Comparison of ENCODE assay signal across 20 cellular contexts in the genomic region with DNA sequence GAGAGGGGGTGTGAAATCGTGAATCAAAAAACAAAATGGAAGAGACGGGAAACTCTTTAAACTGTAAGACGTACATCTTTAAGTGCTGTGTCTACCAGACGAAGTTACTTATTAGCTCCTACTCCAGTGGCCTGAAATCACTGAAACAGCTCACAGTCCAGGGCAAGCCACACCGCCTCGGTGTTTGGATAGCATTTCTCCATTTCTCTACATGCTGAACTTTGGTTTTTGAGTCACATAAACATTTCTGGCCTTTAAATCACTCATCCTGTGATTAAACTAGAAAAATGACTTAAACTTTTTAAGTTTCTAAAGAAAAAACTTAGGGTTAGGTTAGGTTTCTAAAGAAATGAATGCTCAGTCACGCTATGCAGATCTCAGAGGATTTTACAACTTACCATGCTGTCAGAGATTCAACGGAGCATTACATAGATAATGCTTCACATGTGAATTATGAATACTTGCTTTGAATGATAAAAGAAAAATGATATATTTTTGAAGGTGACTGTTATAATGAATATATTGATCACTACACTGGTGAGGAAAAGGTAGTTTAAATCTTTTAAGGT.
"Had no signal": no experiment of that assay in that cellular context is flagged by ENCODE, and none has a peak within 500 bp of the region (broad histone marks: within the 10 kb centered on the region; RNA-seq: fewer than 3 reads in every experiment).

No MANE protein-coding gene starts in this region.

- H3K27me3 ChIP-seq: heart left ventricle, pancreas, testis had no signal

- H3K27me3 Mint-ChIP-seq: effector memory CD8-positive, alpha-beta T cell; naive B cell; stimulated activated naive CD8-positive, alpha-beta T cell treated with anti-CD3 and anti-CD28 coated beads, Interleukin-15, Interleukin-2, amounts not matched to agents 100 ng/mL and 50 ng/mL, for 24 hours had no signal

- FAIRE-seq: frontal cortex, pancreas had no signal

- H3K27ac Mint-ChIP-seq: activated CD4-positive, alpha-beta T cell treated with anti-CD3 and anti-CD28 coated beads, Interleukin-2, amount 10 ng/mL, durations not matched to agents 24 days and 14 days; activated T-helper 1 cell treated with anti-CD3 and anti-CD28 coated beads, Interleukin-12 subunit alpha, Interleukin-12 subunit beta, Interleukin-2, Interleukin-4 antibody, amounts not matched to agents 30 ng/mL and 10 ng/mL and 1 ng/mL, durations not matched to agents 14 hours and 24 hours and 36 hours; effector memory CD8-positive, alpha-beta T cell; stimulated activated naive CD8-positive, alpha-beta T cell treated with anti-CD3 and anti-CD28 coated beads, Interleukin-15, Interleukin-2, amounts not matched to agents 100 ng/mL and 50 ng/mL, for 24 hours; T-helper 2 cell treated with Interferon-gamma antibody and Interleukin-4, amounts not matched to agents 5 μg/mL and 100 μg/mL, for 36 hours had no signal

- DNase-seq: activated CD4-positive, alpha-beta T cell treated with anti-CD3 and anti-CD28 coated beads, Interleukin-2, amount 10 ng/mL, durations not matched to agents 24 days and 14 days; activated CD4-positive, CD25-positive, alpha-beta regulatory T cell; activated naive CD4-positive, alpha-beta T cell treated with Interleukin-2 at 50 U/mL for 16 hours; aorta; cerebellar nuclear complex; dermis blood vessel endothelial cell; effector memory CD8-positive, alpha-beta T cell; heart left ventricle; left colon; mammary epithelial cell; naive B cell; pancreas; stimulated activated CD4-positive, alpha-beta T cell treated with anti-CD3 and anti-CD28 coated beads, Interleukin-12 subunit alpha, Interleukin-12 subunit beta, amount 100 ng/mL, for 4 hours; stimulated activated CD4-positive, alpha-beta T cell treated with anti-CD3 and anti-CD28 coated beads, Interleukin-2, amount 100 ng/mL, for 48 hours; SW 1271 had no signal

- H3K4me3 ChIP-seq: heart left ventricle, pancreas, testis had no signal

- H3K36me3 Mint-ChIP-seq: naive B cell had no signal

- H3K9me3 ChIP-seq: heart left ventricle, pancreas, testis had no signal

- H3K27ac ChIP-seq: heart left ventricle, pancreas, testis had no signal

- H3K4me3 Mint-ChIP-seq: activated CD4-positive, alpha-beta T cell treated with anti-CD3 and anti-CD28 coated beads, Interleukin-2, amount 10 ng/mL, durations not matched to agents 24 days and 14 days; activated T-helper 1 cell treated with anti-CD3 and anti-CD28 coated beads, Interleukin-12 subunit alpha, Interleukin-12 subunit beta, Interleukin-2, Interleukin-4 antibody, amounts not matched to agents 30 ng/mL and 10 ng/mL and 1 ng/mL, durations not matched to agents 14 hours and 24 hours and 36 hours; effector memory CD8-positive, alpha-beta T cell; naive B cell; stimulated activated naive CD8-positive, alpha-beta T cell treated with anti-CD3 and anti-CD28 coated beads, Interleukin-15, Interleukin-2, amounts not matched to agents 100 ng/mL and 50 ng/mL, for 24 hours; T-helper 2 cell treated with Interferon-gamma antibody and Interleukin-4, amounts not matched to agents 5 μg/mL and 100 μg/mL, for 36 hours had no signal

- ATAC-seq: effector memory CD8-positive, alpha-beta T cell; heart left ventricle; left colon; pancreas had no signal

- H3K9me3 Mint-ChIP-seq: activated CD4-positive, alpha-beta T cell treated with anti-CD3 and anti-CD28 coated beads, Interleukin-2, amount 10 ng/mL, durations not matched to agents 24 days and 14 days; activated T-helper 1 cell treated with anti-CD3 and anti-CD28 coated beads, Interleukin-12 subunit alpha, Interleukin-12 subunit beta, Interleukin-2, Interleukin-4 antibody, amounts not matched to agents 30 ng/mL and 10 ng/mL and 1 ng/mL, durations not matched to agents 14 hours and 24 hours and 36 hours; effector memory CD8-positive, alpha-beta T cell; naive B cell; stimulated activated naive CD8-positive, alpha-beta T cell treated with anti-CD3 and anti-CD28 coated beads, Interleukin-15, Interleukin-2, amounts not matched to agents 100 ng/mL and 50 ng/mL, for 24 hours; T-helper 2 cell treated with Interferon-gamma antibody and Interleukin-4, amounts not matched to agents 5 μg/mL and 100 μg/mL, for 36 hours had no signal

- H3K4me1 ChIP-seq: pancreas, testis had no signal

- H3K36me3 ChIP-seq: heart left ventricle, pancreas had no signal
